ENCODE assay signal across 9 cellular contexts in genomic region chr18:46264255-46264654, GRCh38.
DNase-seq lines count a peak whose midpoint lies in the region; ATAC-seq, FAIRE-seq and TF ChIP-seq lines count a peak whose summit lies in the region.
"Had no signal": no experiment of that assay in that cellular context is flagged by ENCODE, and none has a peak within 500 bp of the region (broad histone marks: within the 10 kb centered on the region; RNA-seq: fewer than 3 reads in every experiment).

No MANE protein-coding gene starts in this region.

- H3K9me3 Mint-ChIP-seq in mesothelial cell of epicardium: no peaks in the 10 kb centered on the region

- H3K4me3 ChIP-seq in bronchial epithelial cell (ENCODE audit: low read depth, low read length): no peak overlapping the region
- H3K4me3 ChIP-seq: upper lobe of left lung had no signal

- no peak overlapping the region for H3K4me3 Mint-ChIP-seq in mesothelial cell of epicardium

- no peak for FAIRE-seq in bronchial epithelial cell (lab: Jason Lieb, UNC)

- H3K27me3 ChIP-seq in bronchial epithelial cell (ENCODE audit: control insufficient read depth, insufficient read depth, low read length): no peaks in the 10 kb centered on the region
- H3K27me3 ChIP-seq: upper lobe of left lung had no signal

- H3K36me3 Mint-ChIP-seq in mesothelial cell of epicardium: peaks cover 9% of the 10 kb centered on the region

- H3K36me3 ChIP-seq in bronchial epithelial cell (ENCODE audit: control insufficient read depth, insufficient read depth, low read length): peaks cover 5% of the 10 kb centered on the region

- peak; percentile 37 for DNase-seq in bronchial epithelial cell (ENCODE audit: low read depth)
- no peak for DNase-seq in mesothelial cell of epicardium (ENCODE audit: low spot score in 2 of 2, unreplicated experiment in 2 of 2)
- no peak for DNase-seq in GM19240 (ENCODE audit: insufficient read length, low spot score)
- DNase-seq in substantia nigra (lab: John Stamatoyannopoulos, UW): no peak
- DNase-seq in medulla oblongata (ENCODE audit: extremely low spot score): no peak
- no peak for DNase-seq in NOMO-1 treated with dmso at 0.1 percent for 144 hours (lab: John Stamatoyannopoulos, UW; ENCODE audit: unreplicated experiment)
- DNase-seq: upper lobe of left lung had no signal

- peak; percentile 0 for TF ChIP-seq CTCF in bronchial epithelial cell (IDR thresholded peaks at IDR 0.05; ENCODE audit: insufficient read depth, low read length, severe bottlenecking)
- no peak for TF ChIP-seq CTCF in mesothelial cell of epicardium (IDR thresholded peaks at IDR 0.05; ENCODE audit: unreplicated experiment)

- ATAC-seq in GM18858 (IDR thresholded peaks at IDR 0.05; ENCODE audit: unreplicated experiment): peak; percentile 49
- ATAC-seq in HG03521 (IDR thresholded peaks at IDR 0.05; ENCODE audit: unreplicated experiment): peak; percentile 54

- H3K27ac ChIP-seq in substantia nigra (ENCODE audit: low read depth, low read length, poor library complexity, severe bottlenecking): no peak overlapping the region
- H3K27ac ChIP-seq: upper lobe of left lung had no signal

- no peaks in the 10 kb centered on the region for H3K27me3 Mint-ChIP-seq in mesothelial cell of epicardium (ENCODE audit: low read depth)

- H3K4me1 Mint-ChIP-seq in mesothelial cell of epicardium: peaks cover 26% of the 10 kb centered on the region

- peak overlapping the region; percentile 14 for H3K27ac Mint-ChIP-seq in mesothelial cell of epicardium
